Comparison of ENCODE assay signal across 9 cellular contexts in genomic region chr17:39199673-39199985, GRCh38. TPM values are rescaled to one million over a fixed set of nuclear protein-coding genes. Genes with fewer than 3 reads are reported as not detected.
DNase-seq lines count a peak whose midpoint lies in the region; ATAC-seq, FAIRE-seq and TF ChIP-seq lines count a peak whose summit lies in the region.
"Had no signal": no experiment of that assay in that cellular context is flagged by ENCODE, and none has a peak within 500 bp of the region (broad histone marks: within the 10 kb centered on the region; RNA-seq: fewer than 3 reads in every experiment).

No MANE protein-coding gene starts in this region.

- no peaks in the 10 kb centered on the region for H3K9me1 ChIP-seq in K562 (ENCODE audit: control insufficient read depth, insufficient read depth, low read length)

- no peak for FAIRE-seq in K562 (lab: Jason Lieb, UNC)

- intact Hi-C loops in K562 (cut with micrococcal nuclease), result no loop called here
- intact Hi-C loops in right lobe of liver (cut with DNase I), result no loop called here

- CTCF ChIA-PET in K562 (lab: Yijun Ruan, JAX; ENCODE audit: low intra/inter-chr PET ratio), result no interaction called here

- BruUV-seq in K562 (replicated peaks; lab: Mats Ljungman, UMichigan), result TSS peak; percentile 77

- H2AFZ ChIP-seq in K562 (ENCODE audit: low read depth, low read length), result peak overlapping the region; percentile 99

- in situ Hi-C loops in K562 (cut with MboI), result no loop called here

- ATAC-seq in HG02798 (IDR thresholded peaks at IDR 0.05; ENCODE audit: poor library complexity, unreplicated experiment) (peak; percentile 6), K562 (peak; percentile 11), right lobe of liver (peak in 3 of 4 donors; percentile 5 to 31 (median 16))

- H3K36me3 Mint-ChIP-seq in type B pancreatic cell, result peaks cover 18% of the 10 kb centered on the region

- no peak for TF ChIP-seq RAD21 in K562 (CRISPR knock-in tag; conservative IDR thresholded peaks at IDR 0.05 in 1 of 2, IDR thresholded peaks at IDR 0.05 in 1 of 2)

- DNase-seq in DMS53 treated with DMSO at 0.1 percent for 48 hours (lab: John Stamatoyannopoulos, UW; ENCODE audit: unreplicated experiment), result peak; percentile 79
- no peak for DNase-seq in K562 (ENCODE audit: extremely low read depth in 1 of 4, low spot score in 3 of 4)
- no peak for DNase-seq in right lobe of liver
- DNase-seq in type B pancreatic cell (ENCODE audit: extremely low spot score, unreplicated experiment), result no peak
- no peak for DNase-seq in NCI-H2081 treated with DMSO at 0.1 percent for 48 hours (lab: John Stamatoyannopoulos, UW)
- no peak for DNase-seq in COLO668 (lab: John Stamatoyannopoulos, UW; ENCODE audit: unreplicated experiment)
- no peak for DNase-seq in NCI-H2107 treated with DMSO at 0.1 percent for 48 hours (lab: John Stamatoyannopoulos, UW; ENCODE audit: unreplicated experiment)

- peaks cover 45 to 46% of the 10 kb centered on the region in 2 experiments; a peak in 4 of 5 replicates for H3K4me1 ChIP-seq in K562 (replicated peaks in 1 of 2; ENCODE audit: control insufficient read depth in 2 of 2, insufficient read depth in 2 of 2, low read length in 2 of 2)
- H3K4me1 ChIP-seq in right lobe of liver, result peaks cover 0 to 28% (median 3%) of the 10 kb centered on the region in 4 donors

- TF ChIP-seq POLR2A in K562 (conservative IDR thresholded peaks at IDR 0.05) (peak; percentile 77; the same call in 1 of the 2 replicates), right lobe of liver (IDR thresholded peaks at IDR 0.05) (no peak)

- peak overlapping the region; percentile 92 for H3K4me3 Mint-ChIP-seq in type B pancreatic cell

- H3K36me3 ChIP-seq in K562 (ENCODE audit: control insufficient read depth, insufficient read depth, low read length) (peaks cover 40% of the 10 kb centered on the region), right lobe of liver (peaks cover 8 to 35% (median 26%) of the 10 kb centered on the region in 4 donors)

- peaks cover 23% of the 10 kb centered on the region for H3K4me1 Mint-ChIP-seq in type B pancreatic cell (ENCODE audit: unreplicated experiment)

- peak overlapping the region; percentile 98 to 99; a peak in 3 of 4 replicates for H3K9ac ChIP-seq in K562 (ENCODE audit: insufficient read depth in 1 of 2, low read depth in 2 of 2, low read length in 2 of 2)

- H3K79me2 ChIP-seq in K562 (ENCODE audit: control insufficient read depth, insufficient read depth, low read length), result peaks cover 48% of the 10 kb centered on the region

- TF ChIP-seq EP300 in K562 (IDR thresholded peaks at IDR 0.05; ENCODE audit: low read length), result no peak

- peak overlapping the region; percentile 73 for H3K4me3 ChIP-seq in K562
- peak overlapping the region; percentile 93 to 99 (median 96) for H3K4me3 ChIP-seq in right lobe of liver

- peak overlapping the region; percentile 99 for H3K27ac ChIP-seq in K562 (ENCODE audit: extremely low read depth, low read depth, low read length)
- peak overlapping the region; percentile 96 to 99 (median 99) for H3K27ac ChIP-seq in right lobe of liver

- H3K27me3 ChIP-seq in K562 (ENCODE audit: control insufficient read depth in 2 of 2, insufficient read depth in 2 of 2, low read length in 2 of 2) (no peaks in the 10 kb centered on the region), right lobe of liver (no peaks in the 10 kb centered on the region)

- peak overlapping the region; percentile 92 for H3K4me2 ChIP-seq in K562 (ENCODE audit: insufficient read depth, low read length)

- TF ChIP-seq CTCF in K562 (IDR thresholded peaks at IDR 0.05 in 2 of 3, conservative IDR thresholded peaks at IDR 0.05 in 1 of 3; ENCODE audit: insufficient read depth in 2 of 3, low read depth in 1 of 3, low read length in 3 of 3) (no peak), right lobe of liver (IDR thresholded peaks at IDR 0.05) (no peak), type B pancreatic cell (conservative IDR thresholded peaks at IDR 0.05) (no peak)

- 3% methylated on average over 9 of the region's 14 CpGs for WGBS in K562 (ENCODE audit: insufficient coverage, low coverage, missing lambda C conversion rate)
- 0% methylated on average over 12 of the region's 14 CpGs for WGBS in right lobe of liver (ENCODE audit: insufficient coverage, low coverage, low lambda C conversion rate, missing lambda C conversion rate)

- POLR2A ChIA-PET in K562 (lab: Yijun Ruan, JAX), result interaction anchor here (0.6 to 2.5 kb wide), 20 partner anchors 10 to 781 kb away, joined by 3 to 16 read pairs (median 4); partner anchors contain the start of genes CDK12, PSMD3 and STAC2

- peak overlapping the region; percentile 98 for H3K27ac Mint-ChIP-seq in type B pancreatic cell

- H3K9me3 Mint-ChIP-seq in type B pancreatic cell, result no peaks in the 10 kb centered on the region

- H4K20me1 ChIP-seq in K562 (replicated peaks; ENCODE audit: control insufficient read depth, insufficient read depth, low read length), result peaks cover 12% of the 10 kb centered on the region

- no peaks in the 10 kb centered on the region for H3K9me3 ChIP-seq in K562 (replicated peaks; ENCODE audit: control insufficient read depth, insufficient read depth, low read depth, low read length)
- no peaks in the 10 kb centered on the region for H3K9me3 ChIP-seq in right lobe of liver

- H3K27me3 Mint-ChIP-seq in type B pancreatic cell, result no peaks in the 10 kb centered on the region

RNA-seq across cellular contexts. Expression of gene RPL19, which starts 0.5 kb away (rescaled TPM):
- total RNA-seq in K562 (2011; cell fraction: chromatin; rRNA removed; ENCODE audit: low replicate concordance), result 162 and 216 TPM in 2 replicates
- total RNA-seq in K562 (2011; cell fraction: nucleolus; rRNA removed), result 446 and 472 TPM in 2 replicates
- 512 and 741 TPM in 2 replicates for total RNA-seq in K562 (2011; cell fraction: nucleoplasm; rRNA removed)
- total RNA-seq in K562 (2014; rRNA removed) (3,823 and 4,254 TPM in 2 replicates), K562 (2014; rRNA removed; fragmentation: Illumina TruSeq; extraction: Trizol) (2,411 and 3,109 TPM in 2 replicates), K562 (2015; rRNA removed; fragmentation: Illumina TruSeq; extraction: Trizol) (3,681 and 3,727 TPM in 2 replicates), K562 (2021) (2,367 and 2,508 TPM in 2 replicates), right lobe of liver (1,000 to 10,000 TPM in 2 of 6 experiments, 100 to 1,000 TPM in 4; 537 to 1,327 (median 627) TPM), type B pancreatic cell (ENCODE audit: low replicate concordance) (1,605 and 1,703 TPM in 2 replicates)
- polyA plus RNA-seq in K562 (2011; rRNA removed) (1,550 and 2,263 TPM in 2 replicates), K562 (2014; fragmentation: Illumina TruSeq; extraction: Trizol) (4,063 and 4,614 TPM in 2 replicates), K562 (2014; fragmentation: Nextera tagmentation; extraction: Ambion mirVana) (1,000 to 10,000 TPM; 3,604 to 4,229 TPM), K562 (2014; rRNA removed) (3,808 and 3,851 TPM in 2 replicates)
- polyA plus RNA-seq in K562 (2011; cell fraction: cytosol; rRNA removed), result 1,909 and 2,489 TPM in 2 replicates
- 662 and 945 TPM in 2 replicates for polyA plus RNA-seq in K562 (2011; cell fraction: nucleus; rRNA removed)
- 2,279 and 3,326 TPM in 2 replicates for polyA plus RNA-seq in K562 (2012)
- 920 and 1,322 TPM in 2 replicates for polyA minus RNA-seq in K562 (2011; rRNA and poly(A)+ RNA removed)
- polyA minus RNA-seq in K562 (2011; cell fraction: cytosol; rRNA and poly(A)+ RNA removed), result 617 and 787 TPM in 2 replicates
- polyA minus RNA-seq in K562 (2011; cell fraction: nucleus; rRNA and poly(A)+ RNA removed), result 123 and 152 TPM in 2 replicates

RNA-seq across cellular contexts. Expression of gene CACNB1, which starts 2.2 kb away (rescaled TPM):
- 38.1 and 87.3 TPM in 2 replicates for total RNA-seq in K562 (2011; cell fraction: chromatin; rRNA removed; ENCODE audit: low replicate concordance)
- 39.5 and 41.0 TPM in 2 replicates for total RNA-seq in K562 (2011; cell fraction: nucleolus; rRNA removed)
- 40.0 and 54.4 TPM in 2 replicates for total RNA-seq in K562 (2011; cell fraction: nucleoplasm; rRNA removed)
- total RNA-seq in K562 (2014; rRNA removed), result 2.2 and 3.7 TPM in 2 replicates
- total RNA-seq in K562 (2014; rRNA removed; fragmentation: Illumina TruSeq; extraction: Trizol), result 2.6 and 3.6 TPM in 2 replicates
- total RNA-seq in K562 (2015; rRNA removed; fragmentation: Illumina TruSeq; extraction: Trizol), result 1.7 and 2.0 TPM in 2 replicates
- 6.7 and 7.4 TPM in 2 replicates for total RNA-seq in K562 (2021)
- polyA plus RNA-seq in K562 (2011; rRNA removed), result 3.0 and 3.2 TPM in 2 replicates
- polyA plus RNA-seq in K562 (2011; cell fraction: cytosol; rRNA removed), result 1.5 and 3.4 TPM in 2 replicates
- 10.8 and 29.9 TPM in 2 replicates for polyA plus RNA-seq in K562 (2011; cell fraction: nucleus; rRNA removed)
- 2.1 and 2.9 TPM in 2 replicates for polyA plus RNA-seq in K562 (2012)
- polyA plus RNA-seq in K562 (2014; fragmentation: Illumina TruSeq; extraction: Trizol), result 3.0 and 3.6 TPM in 2 replicates
- polyA plus RNA-seq in K562 (2014; fragmentation: Nextera tagmentation; extraction: Ambion mirVana), result under 1 TPM; 0.08 to 0.18 TPM
- polyA plus RNA-seq in K562 (2014; rRNA removed), result 3.7 and 4.6 TPM in 2 replicates
- polyA minus RNA-seq in K562 (2011; rRNA and poly(A)+ RNA removed), result 8.4 and 16.2 TPM in 2 replicates
- 2.5 and 5.3 TPM in 2 replicates for polyA minus RNA-seq in K562 (2011; cell fraction: cytosol; rRNA and poly(A)+ RNA removed)
- polyA minus RNA-seq in K562 (2011; cell fraction: nucleus; rRNA and poly(A)+ RNA removed), result 8.2 and 16.4 TPM in 2 replicates
- 1 to 10 TPM in 1 of 6 experiments, under 1 TPM in 4, not detected in 1; 0.18 to 1.3 (median 0.27) TPM for total RNA-seq in right lobe of liver
- 1.8 and 9.5 TPM in 2 replicates for total RNA-seq in type B pancreatic cell (ENCODE audit: low replicate concordance)

RNA-seq across cellular contexts. Expression of gene STAC2, which starts 26.1 kb away (rescaled TPM):
- not detected in 2 replicates for total RNA-seq in K562 (2011; cell fraction: chromatin; rRNA removed; ENCODE audit: low replicate concordance)
- total RNA-seq in K562 (2011; cell fraction: nucleolus; rRNA removed), result not detected in 2 replicates
- total RNA-seq in K562 (2011; cell fraction: nucleoplasm; rRNA removed), result not detected in 2 replicates
- not detected in 2 replicates for total RNA-seq in K562 (2014; rRNA removed)
- total RNA-seq in K562 (2014; rRNA removed; fragmentation: Illumina TruSeq; extraction: Trizol), result not detected in 2 replicates
- total RNA-seq in K562 (2015; rRNA removed; fragmentation: Illumina TruSeq; extraction: Trizol), result not detected in 2 replicates
- total RNA-seq in K562 (2021), result not detected in 2 replicates
- not detected in 2 replicates for polyA plus RNA-seq in K562 (2011; rRNA removed)
- not detected in 2 replicates for polyA plus RNA-seq in K562 (2011; cell fraction: cytosol; rRNA removed)
- polyA plus RNA-seq in K562 (2011; cell fraction: nucleus; rRNA removed), result not detected in 2 replicates
- polyA plus RNA-seq in K562 (2012), result not detected in 2 replicates
- not detected in 2 replicates for polyA plus RNA-seq in K562 (2014; fragmentation: Illumina TruSeq; extraction: Trizol)
- polyA plus RNA-seq in K562 (2014; fragmentation: Nextera tagmentation; extraction: Ambion mirVana), result not detected
- polyA plus RNA-seq in K562 (2014; rRNA removed), result not detected in 2 replicates
- not detected in 2 replicates for polyA minus RNA-seq in K562 (2011; rRNA and poly(A)+ RNA removed)
- not detected in 2 replicates for polyA minus RNA-seq in K562 (2011; cell fraction: cytosol; rRNA and poly(A)+ RNA removed)
- not detected in 2 replicates for polyA minus RNA-seq in K562 (2011; cell fraction: nucleus; rRNA and poly(A)+ RNA removed)
- total RNA-seq in right lobe of liver, result not detected
- total RNA-seq in type B pancreatic cell (ENCODE audit: low replicate concordance), result 1.5 TPM in 1 of 2 replicates, not detected in the other

RNA-seq across cellular contexts. Expression of gene ARL5C, which starts 33.7 kb away (rescaled TPM):
- total RNA-seq in K562 (2011; cell fraction: chromatin; rRNA removed; ENCODE audit: low replicate concordance), result 0.16 TPM in 1 of 2 replicates, not detected in the other
- total RNA-seq in K562 (2011; cell fraction: nucleolus; rRNA removed), result not detected in 2 replicates
- not detected in 2 replicates for total RNA-seq in K562 (2011; cell fraction: nucleoplasm; rRNA removed)
- total RNA-seq in K562 (2014; rRNA removed), result not detected in 2 replicates
- not detected in 2 replicates for total RNA-seq in K562 (2014; rRNA removed; fragmentation: Illumina TruSeq; extraction: Trizol)
- not detected in 2 replicates for total RNA-seq in K562 (2015; rRNA removed; fragmentation: Illumina TruSeq; extraction: Trizol)
- total RNA-seq in K562 (2021), result not detected in 2 replicates
- polyA plus RNA-seq in K562 (2011; rRNA removed), result not detected in 2 replicates
- not detected in 2 replicates for polyA plus RNA-seq in K562 (2011; cell fraction: cytosol; rRNA removed)
- polyA plus RNA-seq in K562 (2011; cell fraction: nucleus; rRNA removed), result not detected in 2 replicates
- polyA plus RNA-seq in K562 (2012), result not detected in 2 replicates
- polyA plus RNA-seq in K562 (2014; fragmentation: Illumina TruSeq; extraction: Trizol), result not detected in 2 replicates
- polyA plus RNA-seq in K562 (2014; fragmentation: Nextera tagmentation; extraction: Ambion mirVana), result not detected
- not detected in 2 replicates for polyA plus RNA-seq in K562 (2014; rRNA removed)
- polyA minus RNA-seq in K562 (2011; rRNA and poly(A)+ RNA removed), result not detected in 2 replicates
- not detected in 2 replicates for polyA minus RNA-seq in K562 (2011; cell fraction: cytosol; rRNA and poly(A)+ RNA removed)
- not detected in 2 replicates for polyA minus RNA-seq in K562 (2011; cell fraction: nucleus; rRNA and poly(A)+ RNA removed)
- not detected for total RNA-seq in right lobe of liver
- not detected in 2 replicates for total RNA-seq in type B pancreatic cell (ENCODE audit: low replicate concordance)
- total RNA-seq: RPMI7951 had no signal

RNA-seq across cellular contexts. Expression of gene PLXDC1, which starts 48.2 kb away (rescaled TPM):
- not detected in 2 replicates for total RNA-seq in K562 (2011; cell fraction: chromatin; rRNA removed; ENCODE audit: low replicate concordance)
- total RNA-seq in K562 (2011; cell fraction: nucleolus; rRNA removed), result not detected in 2 replicates
- total RNA-seq in K562 (2011; cell fraction: nucleoplasm; rRNA removed), result not detected in 2 replicates
- total RNA-seq in K562 (2014; rRNA removed) (not detected in 2 replicates), K562 (2014; rRNA removed; fragmentation: Illumina TruSeq; extraction: Trizol) (not detected in 2 replicates), K562 (2015; rRNA removed; fragmentation: Illumina TruSeq; extraction: Trizol) (not detected in 2 replicates), K562 (2021) (not detected in 2 replicates), right lobe of liver (1 to 10 TPM in 1 of 6 experiments, under 1 TPM in 5; 0.11 to 1.6 (median 0.54) TPM), type B pancreatic cell (ENCODE audit: low replicate concordance) (1.7 and 5.0 TPM in 2 replicates)
- polyA plus RNA-seq in K562 (2011; rRNA removed) (0.11 TPM in 1 of 2 replicates, not detected in the other), K562 (2014; fragmentation: Illumina TruSeq; extraction: Trizol) (not detected in 2 replicates), K562 (2014; fragmentation: Nextera tagmentation; extraction: Ambion mirVana) (not detected), K562 (2014; rRNA removed) (not detected in 2 replicates)
- not detected in 2 replicates for polyA plus RNA-seq in K562 (2011; cell fraction: cytosol; rRNA removed)
- polyA plus RNA-seq in K562 (2011; cell fraction: nucleus; rRNA removed), result 0.21 and 0.29 TPM in 2 replicates
- polyA plus RNA-seq in K562 (2012), result 0.01 and 0.03 TPM in 2 replicates
- not detected in 2 replicates for polyA minus RNA-seq in K562 (2011; rRNA and poly(A)+ RNA removed)
- polyA minus RNA-seq in K562 (2011; cell fraction: cytosol; rRNA and poly(A)+ RNA removed), result not detected in 2 replicates
- not detected in 2 replicates for polyA minus RNA-seq in K562 (2011; cell fraction: nucleus; rRNA and poly(A)+ RNA removed)
